In genomic region chr3:116517308-116517707, GRCh38 we compare ENCODE assay signal across 1 cellular context.
TF ChIP-seq lines count a peak whose summit lies in the region.

No MANE protein-coding gene starts in this region.

TF ChIP-seq in GM23338, 12 proteins besides CTCF, POLR2A, EP300 and RAD21 (continued from another document):
- TF ChIP-seq ZNF462 (CRISPR knock-in tag; IDR thresholded peaks at IDR 0.05), result no peak
- no peak for TF ChIP-seq POLR2AphosphoS5 (IDR thresholded peaks at IDR 0.05; ENCODE audit: low read depth)
- no peak for TF ChIP-seq JUNB (IDR thresholded peaks at IDR 0.05; ENCODE audit: unreplicated experiment)
- TF ChIP-seq EZH2phosphoT487 (IDR thresholded peaks at IDR 0.05; ENCODE audit: unreplicated experiment), result no peak
- no peak for TF ChIP-seq REST (IDR thresholded peaks at IDR 0.05; ENCODE audit: unreplicated experiment)
- no peak for TF ChIP-seq CREB1 (CRISPR knock-in tag; IDR thresholded peaks at IDR 0.05; ENCODE audit: low read depth)
- no peak for TF ChIP-seq EZH2 (IDR thresholded peaks at IDR 0.05; ENCODE audit: low read depth, unreplicated experiment)
- no peak for TF ChIP-seq NANOG (IDR thresholded peaks at IDR 0.05; ENCODE audit: borderline replicate concordance)
- TF ChIP-seq STAT1 (IDR thresholded peaks at IDR 0.05; ENCODE audit: unreplicated experiment), result no peak
TF ChIP-seq in GM23338: peak in this region for 0.
